ENCODE assay signal across 8 cellular contexts in the genomic region with DNA sequence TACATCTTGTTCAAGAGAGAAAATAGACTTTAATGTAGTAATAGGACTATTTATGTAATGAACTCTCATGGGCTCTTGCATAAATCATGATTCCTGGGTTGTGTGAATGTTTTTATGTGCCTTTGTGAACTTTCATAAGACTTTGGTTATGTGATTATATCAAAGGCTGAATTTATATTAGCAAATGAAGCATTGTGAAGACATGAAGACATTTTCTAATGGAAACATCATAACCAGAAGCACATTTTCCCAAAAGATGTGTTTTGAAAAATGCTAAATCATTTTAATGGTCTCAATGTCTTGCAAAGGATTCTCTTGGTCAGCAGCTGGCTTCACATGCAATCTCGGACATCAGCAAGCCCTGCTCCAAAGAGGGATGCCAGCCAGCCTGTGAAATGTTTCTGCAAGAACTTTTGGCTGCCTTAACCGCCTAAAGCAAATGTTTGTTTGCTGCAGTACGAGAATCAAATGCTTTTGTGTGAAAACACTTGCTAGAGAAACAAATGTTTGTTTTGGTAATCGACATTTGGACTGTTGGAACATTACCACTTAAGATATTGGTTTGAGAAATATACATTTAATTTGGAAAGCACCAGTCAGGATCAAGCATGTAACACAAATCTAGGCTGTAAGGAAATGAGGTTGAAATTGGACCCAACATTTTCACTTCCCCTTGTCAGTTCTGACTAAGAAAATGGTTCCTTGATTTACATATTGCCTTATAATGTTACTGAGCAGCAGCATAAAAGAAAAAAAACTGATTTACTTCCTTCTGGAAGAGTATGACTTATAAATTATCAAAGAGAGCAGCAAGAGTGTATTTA.
A peak's percentile ranks its signal among the peaks of the same experiment; 100 is the strongest.
DNase-seq lines count a peak whose midpoint lies in the region; ATAC-seq and TF ChIP-seq lines count a peak whose summit lies in the region.

No MANE protein-coding gene starts in this region.

- no peak for TF ChIP-seq CTCF in HFFc6 (IDR thresholded peaks at IDR 0.05)

- H3K4me3 Mint-ChIP-seq in HFFc6 (peak overlapping the region; percentile 49), memory B cell (peak overlapping the region; percentile 60)
- H3K4me3 Mint-ChIP-seq in activated T-helper 1 cell treated with anti-CD3 and anti-CD28 coated beads, Interleukin-12 subunit alpha, Interleukin-12 subunit beta, Interleukin-2, Interleukin-4 antibody, amounts not matched to agents 30 ng/mL and 10 ng/mL and 1 ng/mL, durations not matched to agents 14 hours and 24 hours and 36 hours = no peak overlapping the region

- H3K27me3 Mint-ChIP-seq in HFFc6 (ENCODE audit: insufficient read depth) = no peaks in the 10 kb centered on the region
- H3K27me3 Mint-ChIP-seq in memory B cell = no peaks in the 10 kb centered on the region
- no peaks in the 10 kb centered on the region for H3K27me3 Mint-ChIP-seq in activated T-helper 1 cell treated with anti-CD3 and anti-CD28 coated beads, Interleukin-12 subunit alpha, Interleukin-12 subunit beta, Interleukin-2, Interleukin-4 antibody, amounts not matched to agents 30 ng/mL and 10 ng/mL and 1 ng/mL, durations not matched to agents 14 hours and 24 hours and 36 hours (ENCODE audit: insufficient read depth)

- H3K4me1 Mint-ChIP-seq in HFFc6 (ENCODE audit: low read depth) (peaks cover 32% of the 10 kb centered on the region), memory B cell (peaks cover 9% of the 10 kb centered on the region)
- peaks cover 12% of the 10 kb centered on the region for H3K4me1 Mint-ChIP-seq in activated T-helper 1 cell treated with anti-CD3 and anti-CD28 coated beads, Interleukin-12 subunit alpha, Interleukin-12 subunit beta, Interleukin-2, Interleukin-4 antibody, amounts not matched to agents 30 ng/mL and 10 ng/mL and 1 ng/mL, durations not matched to agents 14 hours and 24 hours and 36 hours (ENCODE audit: low read depth)

- intact Hi-C loops in activated T-helper 1 cell treated with anti-CD3 and anti-CD28 coated beads, Interleukin-12 subunit alpha, Interleukin-12 subunit beta, Interleukin-2, Interleukin-4 antibody, amounts not matched to agents 30 ng/mL and 10 ng/mL and 1 ng/mL, durations not matched to agents 14 hours and 24 hours and 36 hours (cut with micrococcal nuclease) = loop anchor here (1.0 kb wide), 1 partner anchor 8 kb away; no protein-coding TSS in a partner anchor

- H3K9me3 Mint-ChIP-seq in HFFc6 = no peaks in the 10 kb centered on the region
- H3K9me3 Mint-ChIP-seq in memory B cell = no peaks in the 10 kb centered on the region
- H3K9me3 Mint-ChIP-seq in activated T-helper 1 cell treated with anti-CD3 and anti-CD28 coated beads, Interleukin-12 subunit alpha, Interleukin-12 subunit beta, Interleukin-2, Interleukin-4 antibody, amounts not matched to agents 30 ng/mL and 10 ng/mL and 1 ng/mL, durations not matched to agents 14 hours and 24 hours and 36 hours = peaks cover 3% of the 10 kb centered on the region

- DNase-seq in HFFc6 (peak; percentile 64), NCI-H774 (lab: John Stamatoyannopoulos, UW) (peak; percentile 28), memory B cell (ENCODE audit: low spot score in 2 of 2) (peak in 1 of 2 donors; percentile 22), GOT3 (lab: John Stamatoyannopoulos, UW) (no peak), SHP77 treated with DMSO at 0.1 percent for 48 hours (lab: John Stamatoyannopoulos, UW) (no peak), KG1 (lab: John Stamatoyannopoulos, UW) (no peak)
- DNase-seq in activated T-helper 1 cell treated with anti-CD3 and anti-CD28 coated beads, Interleukin-12 subunit alpha, Interleukin-12 subunit beta, Interleukin-2, Interleukin-4 antibody, amounts not matched to agents 30 ng/mL and 10 ng/mL and 1 ng/mL, durations not matched to agents 14 hours and 24 hours and 36 hours (ENCODE audit: low spot score) = no peak

- ATAC-seq in GM18502 (IDR thresholded peaks at IDR 0.05; ENCODE audit: poor library complexity, unreplicated experiment) (peak; percentile 99), memory B cell (ENCODE audit: low read depth) (peak; percentile 97)

- H3K36me3 Mint-ChIP-seq in HFFc6 (ENCODE audit: low read depth) = peaks cover 2% of the 10 kb centered on the region; the same call in 1 of the 2 replicates
- no peaks in the 10 kb centered on the region for H3K36me3 Mint-ChIP-seq in memory B cell
- peaks cover 2% of the 10 kb centered on the region for H3K36me3 Mint-ChIP-seq in activated T-helper 1 cell treated with anti-CD3 and anti-CD28 coated beads, Interleukin-12 subunit alpha, Interleukin-12 subunit beta, Interleukin-2, Interleukin-4 antibody, amounts not matched to agents 30 ng/mL and 10 ng/mL and 1 ng/mL, durations not matched to agents 14 hours and 24 hours and 36 hours (ENCODE audit: low read depth)

- H3K27ac Mint-ChIP-seq in HFFc6 (peak overlapping the region; percentile 47), memory B cell (peak overlapping the region; percentile 81)
- no peak overlapping the region for H3K27ac Mint-ChIP-seq in activated T-helper 1 cell treated with anti-CD3 and anti-CD28 coated beads, Interleukin-12 subunit alpha, Interleukin-12 subunit beta, Interleukin-2, Interleukin-4 antibody, amounts not matched to agents 30 ng/mL and 10 ng/mL and 1 ng/mL, durations not matched to agents 14 hours and 24 hours and 36 hours

Comparison
In these comparisons a context has a peak if more than half of its experiments do, and no peak if none do; other contexts are left out.
1. DNase-seq: peak in HFFc6 (single experiment) and NCI-H774 (single experiment); none in GOT3 (single experiment), SHP77 treated with DMSO at 0.1 percent for 48 hours (single experiment), activated T-helper 1 cell treated with anti-CD3 and anti-CD28 coated beads, Interleukin-12 subunit alpha, Interleukin-12 subunit beta, Interleukin-2, Interleukin-4 antibody, amounts not matched to agents 30 ng/mL and 10 ng/mL and 1 ng/mL, durations not matched to agents 14 hours and 24 hours and 36 hours (single experiment) and KG1 (single experiment).